ENCODE assay signal across 7 cellular contexts in the genomic region with DNA sequence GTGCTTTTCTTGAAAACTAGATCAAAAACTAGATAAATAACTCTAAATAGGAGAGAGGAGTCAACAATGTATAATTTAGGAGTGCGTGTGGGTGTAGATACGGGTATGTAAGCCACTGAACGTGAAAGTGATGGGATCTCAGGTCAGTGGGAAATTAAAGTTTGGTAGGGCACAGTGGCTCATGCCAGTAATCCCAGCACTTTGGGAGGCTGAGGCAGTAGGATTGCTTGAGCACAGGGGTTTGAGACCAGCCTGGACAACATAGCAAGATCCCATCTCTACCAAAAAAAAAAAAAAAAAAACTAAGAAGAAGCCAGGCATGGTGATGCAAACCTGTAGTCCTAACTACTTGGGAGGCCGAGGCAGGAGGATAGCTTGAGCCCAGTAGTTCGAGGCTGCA.
"Had no signal": no experiment of that assay in that cellular context is flagged by ENCODE, and none has a peak within 500 bp of the region (broad histone marks: within the 10 kb centered on the region; RNA-seq: fewer than 3 reads in every experiment).

No MANE protein-coding gene starts in this region.

- FAIRE-seq: GM12878, GM12891, GM12892, GM18507, GM19239 had no signal

- H3K4me3 ChIP-seq: GM12878 had no signal

- DNase-seq: GDM1, GF-D8 had no signal

- ATAC-seq: GM12878 had no signal
